Comparison of ENCODE assay signal across 29 cellular contexts in the genomic region with DNA sequence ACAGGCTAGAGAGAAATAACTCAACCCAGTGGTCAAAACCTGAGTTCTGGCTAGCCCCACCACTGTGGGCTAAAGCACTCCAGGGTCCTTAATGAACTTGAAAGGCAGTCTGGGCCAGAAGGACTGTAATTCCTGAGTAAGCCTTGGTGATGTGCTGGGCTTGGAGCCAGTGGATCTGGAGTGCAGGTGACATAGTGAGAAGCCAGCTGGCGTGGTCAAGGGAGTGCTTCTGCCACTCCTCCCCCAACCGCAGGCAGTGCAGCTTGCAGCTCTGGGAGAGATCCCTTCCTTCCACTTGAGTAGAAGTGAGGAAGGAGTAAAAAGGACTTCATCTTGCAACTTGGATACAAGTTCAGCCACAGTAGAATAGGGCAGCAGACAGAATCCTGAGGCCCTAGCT.
A peak's percentile ranks its signal among the peaks of the same experiment; 100 is the strongest.
DNase-seq lines count a peak whose midpoint lies in the region; ATAC-seq and TF ChIP-seq lines count a peak whose summit lies in the region.
"Had no signal": no experiment of that assay in that cellular context is flagged by ENCODE, and none has a peak within 500 bp of the region (broad histone marks: within the 10 kb centered on the region; RNA-seq: fewer than 3 reads in every experiment).

No MANE protein-coding gene starts in this region.

- H3K36me3 ChIP-seq in neural progenitor cell: no peaks in the 10 kb centered on the region
- H3K36me3 ChIP-seq: BLaER1, brain microvascular endothelial cell, colonic mucosa, Peyer's patch had no signal

- no peak for TF ChIP-seq CTCF in neural progenitor cell (IDR thresholded peaks at IDR 0.05)

- no peaks in the 10 kb centered on the region for H3K27me3 ChIP-seq in neural progenitor cell
- H3K27me3 ChIP-seq: BLaER1, brain microvascular endothelial cell, colonic mucosa, hepatocyte, Peyer's patch had no signal

- intact Hi-C loops in activated CD4-positive, alpha-beta memory T cell treated with anti-CD3 and anti-CD28 coated beads for 36 hours (cut with micrococcal nuclease): no loop called here

- H3K9me3 Mint-ChIP-seq in activated naive CD4-positive, alpha-beta T cell treated with anti-CD3 and anti-CD28 coated beads, Interleukin-2, amount 10 ng/mL, durations not matched to agents 7 days and 5 days: peaks cover 14% of the 10 kb centered on the region
- H3K9me3 Mint-ChIP-seq in neural progenitor cell: no peaks in the 10 kb centered on the region
- H3K9me3 Mint-ChIP-seq in activated CD4-positive, alpha-beta memory T cell treated with anti-CD3 and anti-CD28 coated beads for 36 hours: peaks cover 30% of the 10 kb centered on the region

- H3K79me2 ChIP-seq in neural progenitor cell (ENCODE audit: low read depth): no peaks in the 10 kb centered on the region
- H3K79me2 ChIP-seq: hepatocyte had no signal

- H4K20me1 ChIP-seq in neural progenitor cell (ENCODE audit: low read depth): no peaks in the 10 kb centered on the region
- H4K20me1 ChIP-seq: BLaER1 had no signal

- H3K4me2 ChIP-seq in neural progenitor cell: no peak overlapping the region
- H3K4me2 ChIP-seq: BLaER1, hepatocyte had no signal

- H3F3A ChIP-seq in neural progenitor cell (ENCODE audit: low read depth): no peaks in the 10 kb centered on the region

- POLR2A ChIA-PET in activated CD4-positive, alpha-beta memory T cell treated with anti-CD3 and anti-CD28 coated beads for 36 hours (lab: Charles Lee): no interaction called here

- H3K27me3 Mint-ChIP-seq in activated naive CD4-positive, alpha-beta T cell treated with anti-CD3 and anti-CD28 coated beads, Interleukin-2, amount 10 ng/mL, durations not matched to agents 7 days and 5 days: no peaks in the 10 kb centered on the region
- H3K27me3 Mint-ChIP-seq in neural progenitor cell (ENCODE audit: insufficient read depth, low read depth): peaks cover 2% of the 10 kb centered on the region
- H3K27me3 Mint-ChIP-seq in activated CD4-positive, alpha-beta memory T cell treated with anti-CD3 and anti-CD28 coated beads for 36 hours: no peaks in the 10 kb centered on the region
- H3K27me3 Mint-ChIP-seq: activated naive CD8-positive, alpha-beta T cell treated with anti-CD3 and anti-CD28 coated beads, Interleukin-2, amount 50 U/mL, for 24 hours; effector memory CD8-positive, alpha-beta T cell; IgD-negative memory B cell; type B pancreatic cell had no signal

- H3K4me3 ChIP-seq in neural progenitor cell: no peak overlapping the region
- H3K4me3 ChIP-seq: BLaER1, colonic mucosa, hepatocyte, Peyer's patch, skin epidermis had no signal

- DNase-seq in NCI-H82 (lab: John Stamatoyannopoulos, UW) (peak; percentile 6), NCI-H82 treated with DMSO at 0.1 percent for 48 hours (lab: John Stamatoyannopoulos, UW; ENCODE audit: unreplicated experiment) (no peak), NCI-H2171 treated with DMSO at 0.1 percent for 48 hours (lab: John Stamatoyannopoulos, UW) (peak; percentile 92), SHP77 treated with DMSO at 0.1 percent for 48 hours (lab: John Stamatoyannopoulos, UW) (peak; percentile 82), neural progenitor cell (ENCODE audit: low spot score) (no peak)
- no peak for DNase-seq in activated naive CD4-positive, alpha-beta T cell treated with anti-CD3 and anti-CD28 coated beads, Interleukin-2, amount 10 ng/mL, durations not matched to agents 7 days and 5 days
- DNase-seq in activated CD4-positive, alpha-beta memory T cell treated with anti-CD3 and anti-CD28 coated beads for 36 hours: no peak
- DNase-seq: ACHN; activated CD4-positive, alpha-beta T cell treated with anti-CD3 and anti-CD28 coated beads for 1 hour; activated CD8-positive, alpha-beta T cell treated with anti-CD3 and anti-CD28 coated beads, Interleukin-2, amount 10 ng/mL, durations not matched to agents 7 days and 5 days; activated effector memory CD4-positive, alpha-beta T cell treated with anti-CD3 and anti-CD28 coated beads, Interleukin-2, amount 50 U/mL, for 16 hours; activated naive CD8-positive, alpha-beta T cell treated with anti-CD3 and anti-CD28 coated beads, Interleukin-2, amount 50 U/mL, for 24 hours; brain microvascular endothelial cell; Caco-2; colonic mucosa; effector memory CD8-positive, alpha-beta T cell; foreskin fibroblast; immature natural killer cell; NCI-H1417; occipital lobe; Peyer's patch had no signal

- H3K4me3 Mint-ChIP-seq in activated naive CD4-positive, alpha-beta T cell treated with anti-CD3 and anti-CD28 coated beads, Interleukin-2, amount 10 ng/mL, durations not matched to agents 7 days and 5 days: no peak overlapping the region
- H3K4me3 Mint-ChIP-seq in neural progenitor cell: no peak overlapping the region
- H3K4me3 Mint-ChIP-seq in activated CD4-positive, alpha-beta memory T cell treated with anti-CD3 and anti-CD28 coated beads for 36 hours: no peak overlapping the region
- H3K4me3 Mint-ChIP-seq: activated CD8-positive, alpha-beta T cell treated with anti-CD3 and anti-CD28 coated beads, Interleukin-2, amount 10 ng/mL, durations not matched to agents 7 days and 5 days; activated naive CD8-positive, alpha-beta T cell treated with anti-CD3 and anti-CD28 coated beads, Interleukin-2, amount 50 U/mL, for 24 hours; effector memory CD8-positive, alpha-beta T cell; IgD-negative memory B cell; immature natural killer cell; T-helper 1 cell treated with Interleukin-12 subunit alpha and Interleukin-12 subunit beta and Interleukin-4 antibody, amounts not matched to agents 30 μg/mL and 1 μg/mL, for 36 hours; type B pancreatic cell had no signal

- H2AFZ ChIP-seq in neural progenitor cell (replicated peaks): no peak overlapping the region
- H2AFZ ChIP-seq: hepatocyte had no signal

- H3K27ac Mint-ChIP-seq in activated naive CD4-positive, alpha-beta T cell treated with anti-CD3 and anti-CD28 coated beads, Interleukin-2, amount 10 ng/mL, durations not matched to agents 7 days and 5 days: no peak overlapping the region
- H3K27ac Mint-ChIP-seq in neural progenitor cell: no peak overlapping the region
- H3K27ac Mint-ChIP-seq in activated CD4-positive, alpha-beta memory T cell treated with anti-CD3 and anti-CD28 coated beads for 36 hours: no peak overlapping the region
- H3K27ac Mint-ChIP-seq: activated CD8-positive, alpha-beta T cell treated with anti-CD3 and anti-CD28 coated beads, Interleukin-2, amount 10 ng/mL, durations not matched to agents 7 days and 5 days; activated naive CD8-positive, alpha-beta T cell treated with anti-CD3 and anti-CD28 coated beads, Interleukin-2, amount 50 U/mL, for 24 hours; effector memory CD8-positive, alpha-beta T cell; IgD-negative memory B cell; immature natural killer cell; T-helper 1 cell treated with Interleukin-12 subunit alpha and Interleukin-12 subunit beta and Interleukin-4 antibody, amounts not matched to agents 30 μg/mL and 1 μg/mL, for 36 hours; type B pancreatic cell had no signal

- no peaks in the 10 kb centered on the region for H3K4me1 Mint-ChIP-seq in activated naive CD4-positive, alpha-beta T cell treated with anti-CD3 and anti-CD28 coated beads, Interleukin-2, amount 10 ng/mL, durations not matched to agents 7 days and 5 days
- peaks cover 3% of the 10 kb centered on the region for H3K4me1 Mint-ChIP-seq in neural progenitor cell
- no peaks in the 10 kb centered on the region for H3K4me1 Mint-ChIP-seq in activated CD4-positive, alpha-beta memory T cell treated with anti-CD3 and anti-CD28 coated beads for 36 hours (ENCODE audit: low read depth)
- H3K4me1 Mint-ChIP-seq: activated naive CD8-positive, alpha-beta T cell treated with anti-CD3 and anti-CD28 coated beads, Interleukin-2, amount 50 U/mL, for 24 hours; IgD-negative memory B cell; immature natural killer cell had no signal

- no peak overlapping the region for H3K9ac ChIP-seq in neural progenitor cell
- H3K9ac ChIP-seq: BLaER1 had no signal

- H3K4me1 ChIP-seq in neural progenitor cell: no peaks in the 10 kb centered on the region
- H3K4me1 ChIP-seq: BLaER1, Caco-2, colonic mucosa, Peyer's patch had no signal

- H3K27ac ChIP-seq in neural progenitor cell: no peak overlapping the region
- H3K27ac ChIP-seq: BLaER1, brain microvascular endothelial cell, colonic mucosa, hepatocyte, Peyer's patch, skin epidermis had no signal

- H3K36me3 Mint-ChIP-seq in activated naive CD4-positive, alpha-beta T cell treated with anti-CD3 and anti-CD28 coated beads, Interleukin-2, amount 10 ng/mL, durations not matched to agents 7 days and 5 days: no peaks in the 10 kb centered on the region
- H3K36me3 Mint-ChIP-seq in neural progenitor cell: no peaks in the 10 kb centered on the region
- H3K36me3 Mint-ChIP-seq in activated CD4-positive, alpha-beta memory T cell treated with anti-CD3 and anti-CD28 coated beads for 36 hours: no peaks in the 10 kb centered on the region
- H3K36me3 Mint-ChIP-seq: IgD-negative memory B cell, immature natural killer cell, type B pancreatic cell had no signal

- CTCF ChIA-PET in activated naive CD4-positive, alpha-beta T cell treated with anti-CD3 and anti-CD28 coated beads, Interleukin-2, amount 10 ng/mL, durations not matched to agents 7 days and 5 days (lab: Charles Lee): no interaction called here
- CTCF ChIA-PET in activated CD4-positive, alpha-beta memory T cell treated with anti-CD3 and anti-CD28 coated beads for 36 hours (lab: Charles Lee): no interaction called here

- H3K9me3 ChIP-seq in neural progenitor cell (ENCODE audit: low read depth): no peaks in the 10 kb centered on the region
- H3K9me3 ChIP-seq: BLaER1, Caco-2, colonic mucosa, Peyer's patch had no signal

- ATAC-seq in HG02970 (IDR thresholded peaks at IDR 0.05; ENCODE audit: low FRiP score, unreplicated experiment): no peak
- ATAC-seq: activated CD8-positive, alpha-beta T cell treated with anti-CD3 and anti-CD28 coated beads, Interleukin-2, amount 10 ng/mL, durations not matched to agents 7 days and 5 days; activated naive CD8-positive, alpha-beta T cell treated with anti-CD3 and anti-CD28 coated beads, Interleukin-2, amount 50 U/mL, for 24 hours; effector memory CD8-positive, alpha-beta T cell; left lobe of liver had no signal

Comparison
In these comparisons a context has a peak if more than half of its experiments do, and no peak if none do; other contexts are left out.
1. DNase-seq: peak in NCI-H82 (single experiment), NCI-H2171 treated with DMSO at 0.1 percent for 48 hours (single experiment) and SHP77 treated with DMSO at 0.1 percent for 48 hours (single experiment); none in NCI-H82 treated with DMSO at 0.1 percent for 48 hours (single experiment), activated naive CD4-positive, alpha-beta T cell treated with anti-CD3 and anti-CD28 coated beads, Interleukin-2, amount 10 ng/mL, durations not matched to agents 7 days and 5 days (single experiment), neural progenitor cell (single experiment) and activated CD4-positive, alpha-beta memory T cell treated with anti-CD3 and anti-CD28 coated beads for 36 hours (single experiment).